Comparison of ENCODE assay signal across 27 cellular contexts in genomic region chr10:23445591-23445990, GRCh38. TPM values are rescaled to one million over a fixed set of nuclear protein-coding genes. Genes with fewer than 3 reads are reported as not detected.
DNase-seq lines count a peak whose midpoint lies in the region; ATAC-seq and TF ChIP-seq lines count a peak whose summit lies in the region.
"Had no signal": no experiment of that assay in that cellular context is flagged by ENCODE, and none has a peak within 500 bp of the region (broad histone marks: within the 10 kb centered on the region; RNA-seq: fewer than 3 reads in every experiment).

No MANE protein-coding gene starts in this region.

- no peaks in the 10 kb centered on the region for H4K20me1 ChIP-seq in KMS-11 (ENCODE audit: insufficient read depth)

- H3K4me3 ChIP-seq in KMS-11 (IDR thresholded peaks at IDR 0.05; ENCODE audit: insufficient read depth, low read depth, low read length) = no peak overlapping the region
- no peak overlapping the region for H3K4me3 ChIP-seq in skeletal muscle tissue (ENCODE audit: low read length in 3 of 3)
- no peak overlapping the region for H3K4me3 ChIP-seq in HAP-1
- H3K4me3 ChIP-seq: stomach, transverse colon had no signal

- H3K4me2 ChIP-seq in KMS-11 = peak overlapping the region; percentile 37; the same call in 1 of the 2 replicates

- peaks cover 68% of the 10 kb centered on the region for H3K4me1 Mint-ChIP-seq in activated T-cell treated with anti-CD3 and anti-CD28 coated beads, Interleukin-2, amount 50 U/mL, for 24 hours (ENCODE audit: low read depth)

- H3K27me3 ChIP-seq in KMS-11 (ENCODE audit: insufficient read depth, low read depth) (no peaks in the 10 kb centered on the region), skeletal muscle tissue (ENCODE audit: control insufficient read depth in 3 of 3, insufficient read depth in 3 of 3, low read length in 3 of 3) (no peaks in the 10 kb centered on the region), HAP-1 (ENCODE audit: low read depth) (no peaks in the 10 kb centered on the region)
- H3K27me3 ChIP-seq: stomach, transverse colon had no signal

- H3K36me3 ChIP-seq in KMS-11 (ENCODE audit: insufficient read depth) = no peaks in the 10 kb centered on the region
- peaks cover 2 to 14% (median 6%) of the 10 kb centered on the region in 3 donors for H3K36me3 ChIP-seq in skeletal muscle tissue (ENCODE audit: control insufficient read depth in 3 of 3, insufficient read depth in 3 of 3, low read length in 3 of 3)
- no peaks in the 10 kb centered on the region for H3K36me3 ChIP-seq in HAP-1 (replicated peaks)
- H3K36me3 ChIP-seq: transverse colon, WERI-Rb-1 had no signal

- no peak for DNase-seq in activated T-cell treated with anti-CD3 and anti-CD28 coated beads, Interleukin-2, amount 50 U/mL, for 24 hours
- DNase-seq in activated T-cell treated with anti-CD3 and anti-CD28 coated beads for 4 hours = no peak
- DNase-seq in dermis microvascular lymphatic vessel endothelial cell (ENCODE audit: low read depth in 2 of 2) = peak; percentile 52 to 71
- DNase-seq in HAP-1 (ENCODE audit: low spot score in 2 of 2) = no peak
- DNase-seq in kidney tubule cell (ENCODE audit: low spot score) = no peak
- DNase-seq: activated CD8-positive, alpha-beta T cell treated with anti-CD3 and anti-CD28 coated beads, Interleukin-2, amount 10 ng/mL, durations not matched to agents 7 days and 5 days; activated naive CD8-positive, alpha-beta T cell treated with anti-CD3 and anti-CD28 coated beads, Interleukin-2, amount 10 ng/mL, durations not matched to agents 7 days and 5 days; activated T-cell treated with anti-CD3 and anti-CD28 coated beads, Interleukin-2, amount 50 U/mL, for 4 hours; C1 segment of cervical spinal cord; cerebellar nuclear complex; effector memory CD4-positive, alpha-beta T cell; Kasumi-1; kidney; NCI-H1930; NCI-H226; NCI-H82; nucleus accumbens; stimulated activated CD4-positive, alpha-beta T cell treated with anti-CD3 and anti-CD28 coated beads, Interleukin-4, amount 100 ng/mL, for 24 hours; stomach; T-cell; transverse colon; WERI-Rb-1 had no signal

- H3K36me3 Mint-ChIP-seq in activated T-cell treated with anti-CD3 and anti-CD28 coated beads, Interleukin-2, amount 50 U/mL, for 24 hours (ENCODE audit: low read depth) = peaks cover 46% of the 10 kb centered on the region

- H3K9ac ChIP-seq in KMS-11 = no peak overlapping the region
- H3K9ac ChIP-seq in skeletal muscle tissue (ENCODE audit: low read depth in 1 of 3, low read length in 3 of 3) = no peak overlapping the region

- peak overlapping the region; percentile 5 for H3K27ac Mint-ChIP-seq in activated T-cell treated with anti-CD3 and anti-CD28 coated beads, Interleukin-2, amount 50 U/mL, for 24 hours
- H3K27ac Mint-ChIP-seq: activated CD8-positive, alpha-beta T cell treated with anti-CD3 and anti-CD28 coated beads, Interleukin-2, amount 10 ng/mL, durations not matched to agents 7 days and 5 days; activated naive CD8-positive, alpha-beta T cell treated with anti-CD3 and anti-CD28 coated beads, Interleukin-2, amount 10 ng/mL, durations not matched to agents 7 days and 5 days had no signal

- H3K27me3 Mint-ChIP-seq in activated T-cell treated with anti-CD3 and anti-CD28 coated beads, Interleukin-2, amount 50 U/mL, for 24 hours = no peaks in the 10 kb centered on the region
- H3K27me3 Mint-ChIP-seq: activated naive CD8-positive, alpha-beta T cell treated with anti-CD3 and anti-CD28 coated beads, Interleukin-2, amount 10 ng/mL, durations not matched to agents 7 days and 5 days; T-cell had no signal

- ATAC-seq in GM18867 (IDR thresholded peaks at IDR 0.05; ENCODE audit: unreplicated experiment) = no peak
- ATAC-seq: activated CD8-positive, alpha-beta T cell treated with anti-CD3 and anti-CD28 coated beads, Interleukin-2, amount 10 ng/mL, durations not matched to agents 7 days and 5 days; activated T-cell treated with anti-CD3 and anti-CD28 coated beads, Interleukin-2, amount 50 U/mL, for 4 hours; esophagus mucosa; Right ventricle myocardium inferior; T-cell had no signal

- H3K9me3 ChIP-seq in skeletal muscle tissue (ENCODE audit: control insufficient read depth in 3 of 3, low read length in 3 of 3) = no peaks in the 10 kb centered on the region
- H3K9me3 ChIP-seq in HAP-1 = no peaks in the 10 kb centered on the region
- H3K9me3 ChIP-seq: stomach, transverse colon had no signal

- H2AFZ ChIP-seq in KMS-11 (ENCODE audit: low read depth) = no peak overlapping the region

- H3K27ac ChIP-seq in KMS-11 (no peak overlapping the region; the same call in 1 of the 2 replicates), skeletal muscle tissue (ENCODE audit: low read depth, low read length) (peak overlapping the region; percentile 43)
- H3K27ac ChIP-seq: stomach, transverse colon, WERI-Rb-1 had no signal

- H3K79me2 ChIP-seq in KMS-11 (ENCODE audit: insufficient read depth, low read depth) = peaks cover 39% of the 10 kb centered on the region

- no peak overlapping the region for H3K4me3 Mint-ChIP-seq in activated T-cell treated with anti-CD3 and anti-CD28 coated beads, Interleukin-2, amount 50 U/mL, for 24 hours
- H3K4me3 Mint-ChIP-seq: activated CD8-positive, alpha-beta T cell treated with anti-CD3 and anti-CD28 coated beads, Interleukin-2, amount 10 ng/mL, durations not matched to agents 7 days and 5 days; activated naive CD8-positive, alpha-beta T cell treated with anti-CD3 and anti-CD28 coated beads, Interleukin-2, amount 10 ng/mL, durations not matched to agents 7 days and 5 days; activated T-cell treated with anti-CD3 and anti-CD28 coated beads, Interleukin-2, amount 50 U/mL, for 4 hours; T-cell had no signal

- in situ Hi-C loops in HAP-1 (cut with MboI; ENCODE audit: low sequenced_read_pairs) = no loop called here

- no peaks in the 10 kb centered on the region for H3K9me3 Mint-ChIP-seq in activated T-cell treated with anti-CD3 and anti-CD28 coated beads, Interleukin-2, amount 50 U/mL, for 24 hours
- H3K9me3 Mint-ChIP-seq: activated naive CD8-positive, alpha-beta T cell treated with anti-CD3 and anti-CD28 coated beads, Interleukin-2, amount 10 ng/mL, durations not matched to agents 7 days and 5 days; activated T-cell treated with anti-CD3 and anti-CD28 coated beads, Interleukin-2, amount 50 U/mL, for 4 hours; T-cell had no signal

- TF ChIP-seq CTCF in KMS-11 (conservative IDR thresholded peaks at IDR 0.05; ENCODE audit: low read depth, low read length) = no peak

- H3K4me1 ChIP-seq in KMS-11 (ENCODE audit: low read depth, poor library complexity, severe bottlenecking) = peaks cover 58% of the 10 kb centered on the region
- H3K4me1 ChIP-seq in skeletal muscle tissue (ENCODE audit: control insufficient read depth in 3 of 3, insufficient read depth in 3 of 3, low read length in 3 of 3) = peaks cover 9 to 24% (median 12%) of the 10 kb centered on the region in 3 donors
- peaks cover 14% of the 10 kb centered on the region for H3K4me1 ChIP-seq in HAP-1

RNA-seq across cellular contexts. Expression of gene OTUD1, which starts 6.7 kb away (rescaled TPM):
- total RNA-seq in dermis microvascular lymphatic vessel endothelial cell (4.7 and 8.5 TPM in 2 replicates), skeletal muscle tissue (13.0 TPM)

Comparison
In these comparisons a context has a peak if more than half of its experiments do, and no peak if none do; other contexts are left out.
1. DNase-seq: peak in dermis microvascular lymphatic vessel endothelial cell (2 of 2); none in activated T-cell treated with anti-CD3 and anti-CD28 coated beads, Interleukin-2, amount 50 U/mL, for 24 hours (single experiment), activated T-cell treated with anti-CD3 and anti-CD28 coated beads for 4 hours (single experiment), HAP-1 (0 of 2) and kidney tubule cell (single experiment).